Comparison of ENCODE assay signal across 7 cellular contexts in genomic region chr11:65506316-65506769, GRCh38. TPM values are rescaled to one million over a fixed set of nuclear protein-coding genes. Genes with fewer than 3 reads are reported as not detected.
DNase-seq lines count a peak whose midpoint lies in the region; ATAC-seq and TF ChIP-seq lines count a peak whose summit lies in the region.

No MANE protein-coding gene starts in this region.

- H3K36me3 ChIP-seq in OCI-LY3 (replicated peaks; ENCODE audit: low read depth, low read length) (peaks cover 53% of the 10 kb centered on the region), skeletal muscle satellite cell (ENCODE audit: insufficient read depth, low read length) (peaks cover 52% of the 10 kb centered on the region)

- peak overlapping the region; percentile 78 for H3K27ac ChIP-seq in OCI-LY3 (ENCODE audit: low read length)

- peaks cover 58% of the 10 kb centered on the region for H4K20me1 ChIP-seq in OCI-LY3 (ENCODE audit: insufficient read depth, low read length)

- H2AFZ ChIP-seq in OCI-LY3 (ENCODE audit: low read depth, low read length) = no peak overlapping the region

- H3K9ac ChIP-seq in OCI-LY3 (ENCODE audit: low read length) (no peak overlapping the region), skeletal muscle satellite cell (ENCODE audit: low read depth, low read length) (peak overlapping the region; percentile 96)

- peak; percentile 71 for DNase-seq in epithelial cell of proximal tubule (ENCODE audit: low read depth)
- no peak for DNase-seq in T-helper 9 cell
- no peak for DNase-seq in NCI-H1417 treated with DMSO at 0.1 percent for 48 hours (lab: John Stamatoyannopoulos, UW)
- no peak for DNase-seq in kidney glomerular epithelial cell (lab: John Stamatoyannopoulos, UW)

- H3K4me1 ChIP-seq in OCI-LY3 (ENCODE audit: low read length) (peaks cover 70% of the 10 kb centered on the region), skeletal muscle satellite cell (ENCODE audit: control insufficient read depth, insufficient read depth, low read length) (peaks cover 9% of the 10 kb centered on the region)

- peak; percentile 7 for ATAC-seq in GM21717 (IDR thresholded peaks at IDR 0.05; ENCODE audit: unreplicated experiment)

- H3K9me3 ChIP-seq in OCI-LY3 (ENCODE audit: insufficient read depth, low read length) = no peaks in the 10 kb centered on the region
- no peaks in the 10 kb centered on the region for H3K9me3 ChIP-seq in skeletal muscle satellite cell (replicated peaks; ENCODE audit: low read length)

- H3K27me3 ChIP-seq in OCI-LY3 (ENCODE audit: low read depth, low read length) (no peaks in the 10 kb centered on the region), skeletal muscle satellite cell (ENCODE audit: control insufficient read depth, insufficient read depth, low read length) (no peaks in the 10 kb centered on the region)

- H3K79me2 ChIP-seq in OCI-LY3 (ENCODE audit: low read length) = peaks cover 55% of the 10 kb centered on the region

- H3K4me3 ChIP-seq in OCI-LY3 (ENCODE audit: low read length) = peak overlapping the region; percentile 83
- peak overlapping the region; percentile 97 for H3K4me3 ChIP-seq in epithelial cell of proximal tubule (ENCODE audit: low read depth, low read length)
- peak overlapping the region; percentile 88 for H3K4me3 ChIP-seq in skeletal muscle satellite cell (ENCODE audit: low read length)

- H3K4me2 ChIP-seq in OCI-LY3 (ENCODE audit: low read length) = peak overlapping the region; percentile 95
- H3K4me2 ChIP-seq in skeletal muscle satellite cell (ENCODE audit: low read length) = peak overlapping the region; percentile 76

- no peak for TF ChIP-seq CTCF in OCI-LY3 (IDR thresholded peaks at IDR 0.05; ENCODE audit: low read depth, low read length)
- no peak for TF ChIP-seq CTCF in epithelial cell of proximal tubule (conservative IDR thresholded peaks at IDR 0.05; ENCODE audit: low read depth, low read length)

RNA-seq across cellular contexts. Expression of gene MALAT1, which starts 7.5 kb away (rescaled TPM):
- 343 and 1,362 TPM in 2 replicates for total RNA-seq in epithelial cell of proximal tubule
- 6,738 and 7,377 TPM in 2 replicates for total RNA-seq in skeletal muscle satellite cell (2012; rRNA removed)

RNA-seq across cellular contexts. Expression of gene SCYL1, which starts 18.5 kb away (rescaled TPM):
- total RNA-seq in epithelial cell of proximal tubule = 81.2 and 101 TPM in 2 replicates
- total RNA-seq in skeletal muscle satellite cell (2012; rRNA removed) = 92.8 and 102 TPM in 2 replicates

RNA-seq across cellular contexts. Expression of gene LTBP3, which starts 51.8 kb away (rescaled TPM):
- 34.9 and 102 TPM in 2 replicates for total RNA-seq in epithelial cell of proximal tubule
- total RNA-seq in skeletal muscle satellite cell (2012; rRNA removed) = 40.0 and 50.7 TPM in 2 replicates
